Comparison of ENCODE assay signal across 4 cellular contexts in the genomic region with DNA sequence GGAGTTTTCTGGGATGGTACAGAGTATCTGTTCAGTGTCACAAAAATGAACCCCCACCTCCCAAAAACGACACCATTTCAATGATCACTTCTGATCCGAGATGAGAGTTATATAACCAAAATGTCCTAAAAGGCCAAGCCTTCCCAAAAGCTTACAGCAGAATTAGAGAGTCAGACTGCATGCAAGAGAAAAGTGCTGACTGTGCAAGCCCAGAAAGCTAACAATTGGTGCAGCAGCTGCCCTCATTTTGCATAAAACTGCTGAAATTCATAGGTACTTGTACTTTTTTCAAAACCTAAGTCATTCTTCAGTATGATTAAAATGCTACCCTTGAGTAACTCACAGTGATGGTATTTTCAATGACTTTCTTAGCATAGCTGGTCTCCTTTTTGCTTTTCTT.
TF ChIP-seq lines count a peak whose summit lies in the region.

No MANE protein-coding gene starts in this region.

TF ChIP-seq in A549, 52 proteins besides CTCF, POLR2A, EP300 and RAD21:
- peak; percentile 76 for TF ChIP-seq MAFK (IDR thresholded peaks at IDR 0.05; ENCODE audit: partially characterized antibody)
- TF ChIP-seq CHD4 (IDR thresholded peaks at IDR 0.05; ENCODE audit: borderline replicate concordance): no peak

TF ChIP-seq in GM23338, 12 proteins besides CTCF, POLR2A, EP300 and RAD21 (continues in another document):
- TF ChIP-seq, protein P1, sequence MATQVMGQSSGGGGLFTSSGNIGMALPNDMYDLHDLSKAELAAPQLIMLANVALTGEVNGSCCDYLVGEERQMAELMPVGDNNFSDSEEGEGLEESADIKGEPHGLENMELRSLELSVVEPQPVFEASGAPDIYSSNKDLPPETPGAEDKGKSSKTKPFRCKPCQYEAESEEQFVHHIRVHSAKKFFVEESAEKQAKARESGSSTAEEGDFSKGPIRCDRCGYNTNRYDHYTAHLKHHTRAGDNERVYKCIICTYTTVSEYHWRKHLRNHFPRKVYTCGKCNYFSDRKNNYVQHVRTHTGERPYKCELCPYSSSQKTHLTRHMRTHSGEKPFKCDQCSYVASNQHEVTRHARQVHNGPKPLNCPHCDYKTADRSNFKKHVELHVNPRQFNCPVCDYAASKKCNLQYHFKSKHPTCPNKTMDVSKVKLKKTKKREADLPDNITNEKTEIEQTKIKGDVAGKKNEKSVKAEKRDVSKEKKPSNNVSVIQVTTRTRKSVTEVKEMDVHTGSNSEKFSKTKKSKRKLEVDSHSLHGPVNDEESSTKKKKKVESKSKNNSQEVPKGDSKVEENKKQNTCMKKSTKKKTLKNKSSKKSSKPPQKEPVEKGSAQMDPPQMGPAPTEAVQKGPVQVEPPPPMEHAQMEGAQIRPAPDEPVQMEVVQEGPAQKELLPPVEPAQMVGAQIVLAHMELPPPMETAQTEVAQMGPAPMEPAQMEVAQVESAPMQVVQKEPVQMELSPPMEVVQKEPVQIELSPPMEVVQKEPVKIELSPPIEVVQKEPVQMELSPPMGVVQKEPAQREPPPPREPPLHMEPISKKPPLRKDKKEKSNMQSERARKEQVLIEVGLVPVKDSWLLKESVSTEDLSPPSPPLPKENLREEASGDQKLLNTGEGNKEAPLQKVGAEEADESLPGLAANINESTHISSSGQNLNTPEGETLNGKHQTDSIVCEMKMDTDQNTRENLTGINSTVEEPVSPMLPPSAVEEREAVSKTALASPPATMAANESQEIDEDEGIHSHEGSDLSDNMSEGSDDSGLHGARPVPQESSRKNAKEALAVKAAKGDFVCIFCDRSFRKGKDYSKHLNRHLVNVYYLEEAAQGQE (IDR thresholded peaks at IDR 0.05; ENCODE audit: unreplicated experiment): no peak
- TF ChIP-seq NANOG (IDR thresholded peaks at IDR 0.05; ENCODE audit: borderline replicate concordance): no peak
- no peak for TF ChIP-seq JUNB (IDR thresholded peaks at IDR 0.05; ENCODE audit: unreplicated experiment)
- TF ChIP-seq STAT1 (IDR thresholded peaks at IDR 0.05; ENCODE audit: unreplicated experiment): no peak
- no peak for TF ChIP-seq EZH2 (IDR thresholded peaks at IDR 0.05; ENCODE audit: low read depth, unreplicated experiment)
- no peak for TF ChIP-seq EZH2phosphoT487 (IDR thresholded peaks at IDR 0.05; ENCODE audit: unreplicated experiment)
- no peak for TF ChIP-seq ZNF331 (CRISPR knock-in tag; IDR thresholded peaks at IDR 0.05; ENCODE audit: low read depth)
- no peak for TF ChIP-seq POLR2AphosphoS5 (IDR thresholded peaks at IDR 0.05; ENCODE audit: low read depth)

TF ChIP-seq in IMR-90, 13 proteins besides CTCF, POLR2A, EP300 and RAD21:
- TF ChIP-seq MAZ (IDR thresholded peaks at IDR 0.05; ENCODE audit: borderline replicate concordance, low read depth, low read length) (no peak), NFE2L2 (IDR thresholded peaks at IDR 0.05; ENCODE audit: low read depth, low read length) (no peak), MAFK (IDR thresholded peaks at IDR 0.05; ENCODE audit: low read depth, low read length) (peak; percentile 94), BHLHE40 (IDR thresholded peaks at IDR 0.05; ENCODE audit: low read depth, low read length) (no peak)

TF ChIP-seq in K562, 482 proteins besides CTCF, POLR2A, EP300 and RAD21 (continues in another document):
- TF ChIP-seq MCM2 (IDR thresholded peaks at IDR 0.05; ENCODE audit: low read depth): no peak
- no peak for TF ChIP-seq TARDBP (IDR thresholded peaks at IDR 0.05)
- TF ChIP-seq XRCC5 (IDR thresholded peaks at IDR 0.05; ENCODE audit: low read depth, low read length): no peak
- no peak for TF ChIP-seq CHD2 (IDR thresholded peaks at IDR 0.05; ENCODE audit: low read depth, low read length)
- no peak for TF ChIP-seq HEY1 (CRISPR knock-in tag; IDR thresholded peaks at IDR 0.05; ENCODE audit: borderline replicate concordance)
- no peak for TF ChIP-seq NFXL1 (CRISPR knock-in tag; IDR thresholded peaks at IDR 0.05)
- peak; percentile 29; the same call in 1 of the 2 replicates for TF ChIP-seq MAFG (tag; conservative IDR thresholded peaks at IDR 0.05)
- TF ChIP-seq ZBTB1 (CRISPR knock-in tag; IDR thresholded peaks at IDR 0.05; ENCODE audit: borderline replicate concordance, low read depth): no peak
- no peak for TF ChIP-seq SIRT6 (IDR thresholded peaks at IDR 0.05; ENCODE audit: low read depth, low read length)
- TF ChIP-seq MAFK (IDR thresholded peaks at IDR 0.05; ENCODE audit: low read length): peak; percentile 43; the same call in 1 of the 2 replicates
- TF ChIP-seq, protein P2, sequence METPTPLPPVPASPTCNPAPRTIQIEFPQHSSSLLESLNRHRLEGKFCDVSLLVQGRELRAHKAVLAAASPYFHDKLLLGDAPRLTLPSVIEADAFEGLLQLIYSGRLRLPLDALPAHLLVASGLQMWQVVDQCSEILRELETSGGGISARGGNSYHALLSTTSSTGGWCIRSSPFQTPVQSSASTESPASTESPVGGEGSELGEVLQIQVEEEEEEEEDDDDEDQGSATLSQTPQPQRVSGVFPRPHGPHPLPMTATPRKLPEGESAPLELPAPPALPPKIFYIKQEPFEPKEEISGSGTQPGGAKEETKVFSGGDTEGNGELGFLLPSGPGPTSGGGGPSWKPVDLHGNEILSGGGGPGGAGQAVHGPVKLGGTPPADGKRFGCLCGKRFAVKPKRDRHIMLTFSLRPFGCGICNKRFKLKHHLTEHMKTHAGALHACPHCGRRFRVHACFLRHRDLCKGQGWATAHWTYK (CRISPR knock-in tag; IDR thresholded peaks at IDR 0.05): no peak
- TF ChIP-seq TFAM (CRISPR knock-in tag; conservative IDR thresholded peaks at IDR 0.05): no peak
- TF ChIP-seq, protein P3, sequence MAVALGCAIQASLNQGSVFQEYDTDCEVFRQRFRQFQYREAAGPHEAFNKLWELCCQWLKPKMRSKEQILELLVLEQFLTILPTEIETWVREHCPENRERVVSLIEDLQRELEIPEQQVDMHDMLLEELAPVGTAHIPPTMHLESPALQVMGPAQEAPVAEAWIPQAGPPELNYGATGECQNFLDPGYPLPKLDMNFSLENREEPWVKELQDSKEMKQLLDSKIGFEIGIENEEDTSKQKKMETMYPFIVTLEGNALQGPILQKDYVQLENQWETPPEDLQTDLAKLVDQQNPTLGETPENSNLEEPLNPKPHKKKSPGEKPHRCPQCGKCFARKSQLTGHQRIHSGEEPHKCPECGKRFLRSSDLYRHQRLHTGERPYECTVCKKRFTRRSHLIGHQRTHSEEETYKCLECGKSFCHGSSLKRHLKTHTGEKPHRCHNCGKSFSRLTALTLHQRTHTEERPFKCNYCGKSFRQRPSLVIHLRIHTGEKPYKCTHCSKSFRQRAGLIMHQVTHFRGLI (CRISPR knock-in tag; IDR thresholded peaks at IDR 0.05): no peak
- no peak for TF ChIP-seq POLR2G (IDR thresholded peaks at IDR 0.05; ENCODE audit: low read depth, low read length)
- TF ChIP-seq, protein P4, sequence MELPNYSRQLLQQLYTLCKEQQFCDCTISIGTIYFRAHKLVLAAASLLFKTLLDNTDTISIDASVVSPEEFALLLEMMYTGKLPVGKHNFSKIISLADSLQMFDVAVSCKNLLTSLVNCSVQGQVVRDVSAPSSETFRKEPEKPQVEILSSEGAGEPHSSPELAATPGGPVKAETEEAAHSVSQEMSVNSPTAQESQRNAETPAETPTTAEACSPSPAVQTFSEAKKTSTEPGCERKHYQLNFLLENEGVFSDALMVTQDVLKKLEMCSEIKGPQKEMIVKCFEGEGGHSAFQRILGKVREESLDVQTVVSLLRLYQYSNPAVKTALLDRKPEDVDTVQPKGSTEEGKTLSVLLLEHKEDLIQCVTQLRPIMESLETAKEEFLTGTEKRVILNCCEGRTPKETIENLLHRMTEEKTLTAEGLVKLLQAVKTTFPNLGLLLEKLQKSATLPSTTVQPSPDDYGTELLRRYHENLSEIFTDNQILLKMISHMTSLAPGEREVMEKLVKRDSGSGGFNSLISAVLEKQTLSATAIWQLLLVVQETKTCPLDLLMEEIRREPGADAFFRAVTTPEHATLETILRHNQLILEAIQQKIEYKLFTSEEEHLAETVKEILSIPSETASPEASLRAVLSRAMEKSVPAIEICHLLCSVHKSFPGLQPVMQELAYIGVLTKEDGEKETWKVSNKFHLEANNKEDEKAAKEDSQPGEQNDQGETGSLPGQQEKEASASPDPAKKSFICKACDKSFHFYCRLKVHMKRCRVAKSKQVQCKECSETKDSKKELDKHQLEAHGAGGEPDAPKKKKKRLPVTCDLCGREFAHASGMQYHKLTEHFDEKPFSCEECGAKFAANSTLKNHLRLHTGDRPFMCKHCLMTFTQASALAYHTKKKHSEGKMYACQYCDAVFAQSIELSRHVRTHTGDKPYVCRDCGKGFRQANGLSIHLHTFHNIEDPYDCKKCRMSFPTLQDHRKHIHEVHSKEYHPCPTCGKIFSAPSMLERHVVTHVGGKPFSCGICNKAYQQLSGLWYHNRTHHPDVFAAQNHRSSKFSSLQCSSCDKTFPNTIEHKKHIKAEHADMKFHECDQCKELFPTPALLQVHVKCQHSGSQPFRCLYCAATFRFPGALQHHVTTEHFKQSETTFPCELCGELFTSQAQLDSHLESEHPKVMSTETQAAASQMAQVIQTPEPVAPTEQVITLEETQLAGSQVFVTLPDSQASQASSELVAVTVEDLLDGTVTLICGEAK (IDR thresholded peaks at IDR 0.05): no peak
- TF ChIP-seq, protein P4 (CRISPR knock-in tag; IDR thresholded peaks at IDR 0.05): no peak
- TF ChIP-seq, protein P5, sequence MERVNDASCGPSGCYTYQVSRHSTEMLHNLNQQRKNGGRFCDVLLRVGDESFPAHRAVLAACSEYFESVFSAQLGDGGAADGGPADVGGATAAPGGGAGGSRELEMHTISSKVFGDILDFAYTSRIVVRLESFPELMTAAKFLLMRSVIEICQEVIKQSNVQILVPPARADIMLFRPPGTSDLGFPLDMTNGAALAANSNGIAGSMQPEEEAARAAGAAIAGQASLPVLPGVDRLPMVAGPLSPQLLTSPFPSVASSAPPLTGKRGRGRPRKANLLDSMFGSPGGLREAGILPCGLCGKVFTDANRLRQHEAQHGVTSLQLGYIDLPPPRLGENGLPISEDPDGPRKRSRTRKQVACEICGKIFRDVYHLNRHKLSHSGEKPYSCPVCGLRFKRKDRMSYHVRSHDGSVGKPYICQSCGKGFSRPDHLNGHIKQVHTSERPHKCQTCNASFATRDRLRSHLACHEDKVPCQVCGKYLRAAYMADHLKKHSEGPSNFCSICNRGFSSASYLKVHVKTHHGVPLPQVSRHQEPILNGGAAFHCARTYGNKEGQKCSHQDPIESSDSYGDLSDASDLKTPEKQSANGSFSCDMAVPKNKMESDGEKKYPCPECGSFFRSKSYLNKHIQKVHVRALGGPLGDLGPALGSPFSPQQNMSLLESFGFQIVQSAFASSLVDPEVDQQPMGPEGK (CRISPR knock-in tag; IDR thresholded peaks at IDR 0.05; ENCODE audit: borderline replicate concordance): no peak
- TF ChIP-seq RFX7 (CRISPR knock-in tag; IDR thresholded peaks at IDR 0.05): no peak
- TF ChIP-seq, protein P6, sequence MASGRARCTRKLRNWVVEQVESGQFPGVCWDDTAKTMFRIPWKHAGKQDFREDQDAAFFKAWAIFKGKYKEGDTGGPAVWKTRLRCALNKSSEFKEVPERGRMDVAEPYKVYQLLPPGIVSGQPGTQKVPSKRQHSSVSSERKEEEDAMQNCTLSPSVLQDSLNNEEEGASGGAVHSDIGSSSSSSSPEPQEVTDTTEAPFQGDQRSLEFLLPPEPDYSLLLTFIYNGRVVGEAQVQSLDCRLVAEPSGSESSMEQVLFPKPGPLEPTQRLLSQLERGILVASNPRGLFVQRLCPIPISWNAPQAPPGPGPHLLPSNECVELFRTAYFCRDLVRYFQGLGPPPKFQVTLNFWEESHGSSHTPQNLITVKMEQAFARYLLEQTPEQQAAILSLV (tag; IDR thresholded peaks at IDR 0.05): no peak
